ENCODE assay signal across 17 cellular contexts in the genomic region with DNA sequence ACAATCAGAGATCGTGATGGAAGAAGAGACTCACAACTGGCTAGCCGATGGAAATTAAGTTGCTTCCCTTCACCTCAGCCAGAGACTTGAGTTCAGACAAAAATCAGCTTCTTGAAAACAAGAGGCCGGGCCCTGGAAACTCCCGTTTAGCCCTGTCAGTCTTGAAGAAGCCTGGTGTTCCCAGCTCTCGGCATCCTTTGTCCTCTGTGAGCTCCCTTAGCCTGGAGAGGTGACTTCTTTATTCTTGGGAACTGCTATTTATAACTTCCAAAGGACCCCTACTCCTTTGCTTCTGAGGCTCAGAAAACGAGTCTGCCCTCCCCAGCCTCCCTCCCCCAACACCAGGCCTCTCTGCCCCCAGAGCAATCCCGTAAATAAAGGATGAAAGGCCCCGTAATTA.
DNase-seq lines count a peak whose midpoint lies in the region; ATAC-seq and TF ChIP-seq lines count a peak whose summit lies in the region.
"Had no signal": no experiment of that assay in that cellular context is flagged by ENCODE, and none has a peak within 500 bp of the region (broad histone marks: within the 10 kb centered on the region; RNA-seq: fewer than 3 reads in every experiment).

No MANE protein-coding gene starts in this region.

- no peak for DNase-seq in GM23338 (ENCODE audit: low spot score)
- no peak for DNase-seq in cerebellar nuclear complex (lab: John Stamatoyannopoulos, UW)
- no peak for DNase-seq in globus pallidus (ENCODE audit: low spot score)
- no peak for DNase-seq in WTC11 (ENCODE audit: low spot score)
- DNase-seq: CD8-positive, alpha-beta T cell; GOT3; KG1; MV-4-11; NCI-H526 treated with DMSO at 0.1 percent for 48 hours; NK-92 treated with Interleukin-12 subunit alpha and Interleukin-12 subunit beta, amount 100 ng/mL, for 24 hours; Peyer's patch had no signal

- H3K27me3 ChIP-seq in GM23338 (ENCODE audit: insufficient read depth) (no peaks in the 10 kb centered on the region), neuron (ENCODE audit: insufficient read depth, low read length) (no peaks in the 10 kb centered on the region)
- H3K27me3 ChIP-seq: BLaER1 treated with 17β-estradiol and CSF1 and Interleukin-3, amounts not matched to agents 10 nM and 100 nM; Peyer's patch had no signal

- H3K4me3 Mint-ChIP-seq in GM23338: no peak overlapping the region
- H3K4me3 Mint-ChIP-seq in brain: peak overlapping the region in 3 of 5 experiments; percentile 7 to 52 (median 24)
- no peak overlapping the region for H3K4me3 Mint-ChIP-seq in WTC11
- H3K4me3 Mint-ChIP-seq: CD8-positive, alpha-beta T cell had no signal

- no peaks in the 10 kb centered on the region for H4K20me1 ChIP-seq in GM23338 (replicated peaks; ENCODE audit: insufficient read depth)
- H4K20me1 ChIP-seq: BLaER1 treated with 17β-estradiol and CSF1 and Interleukin-3, amounts not matched to agents 10 nM and 100 nM had no signal

- H3K9me3 ChIP-seq in mesodermal cell (ENCODE audit: control insufficient read depth, low read length) (no peaks in the 10 kb centered on the region), neuron (ENCODE audit: low read length) (no peaks in the 10 kb centered on the region)
- H3K9me3 ChIP-seq: A549; BLaER1 treated with 17β-estradiol and CSF1 and Interleukin-3, amounts not matched to agents 10 nM and 100 nM; Peyer's patch had no signal

- no peaks in the 10 kb centered on the region for H3K79me2 ChIP-seq in GM23338 (replicated peaks; ENCODE audit: insufficient read depth)

- no peak overlapping the region for H3K27ac Mint-ChIP-seq in GM23338
- H3K27ac Mint-ChIP-seq in brain: peak overlapping the region; percentile 69 to 95 (median 83)
- H3K27ac Mint-ChIP-seq in WTC11: no peak overlapping the region
- H3K27ac Mint-ChIP-seq: CD8-positive, alpha-beta T cell had no signal

- H3K4me1 Mint-ChIP-seq in GM23338 (peaks cover 35% of the 10 kb centered on the region), brain (peaks cover 56% of the 10 kb centered on the region), WTC11 (peaks cover 44% of the 10 kb centered on the region)

- H3K27me3 Mint-ChIP-seq in GM23338 (ENCODE audit: insufficient read depth, low read depth, poor library complexity) (peaks cover 14% of the 10 kb centered on the region), brain (peaks cover 3% of the 10 kb centered on the region), WTC11 (ENCODE audit: low read depth) (no peaks in the 10 kb centered on the region; the same call in 1 of the 2 replicates)

- POLR2A ChIA-PET in WTC11 (lab: Charles Lee): no interaction called here

- H3K27ac ChIP-seq in GM23338 (ENCODE audit: low read depth) (no peak overlapping the region), mesodermal cell (ENCODE audit: low read depth, low read length, severe bottlenecking) (peak overlapping the region; percentile 12)
- H3K27ac ChIP-seq: A549; BLaER1 treated with 17β-estradiol and CSF1 and Interleukin-3, amounts not matched to agents 10 nM and 100 nM; Peyer's patch had no signal

- H3K4me3 ChIP-seq in GM23338 (no peak overlapping the region), mesodermal cell (ENCODE audit: extremely low read depth, insufficient read depth, low read length, poor library complexity, severe bottlenecking) (no peak overlapping the region), neuron (ENCODE audit: low read length) (peak overlapping the region; percentile 5)
- H3K4me3 ChIP-seq: A549; BLaER1 treated with 17β-estradiol and CSF1 and Interleukin-3, amounts not matched to agents 10 nM and 100 nM; Peyer's patch had no signal

- H3K9me2 ChIP-seq in GM23338 (ENCODE audit: insufficient read depth): peaks cover 12% of the 10 kb centered on the region

- H3K9me3 Mint-ChIP-seq in GM23338 (no peaks in the 10 kb centered on the region), brain (peaks cover 0 to 12% (median 6%) of the 10 kb centered on the region in 5 experiments), WTC11 (peaks cover 12% of the 10 kb centered on the region)
- H3K9me3 Mint-ChIP-seq: CD8-positive, alpha-beta T cell had no signal

- H2AFZ ChIP-seq in GM23338 (peak overlapping the region; percentile 76), neuron (ENCODE audit: low read depth, low read length) (no peak overlapping the region)

- peaks cover 15% of the 10 kb centered on the region for H3K4me1 ChIP-seq in GM23338 (ENCODE audit: insufficient read depth)
- H3K4me1 ChIP-seq in mesodermal cell (ENCODE audit: control insufficient read depth, insufficient read depth, low read length, poor library complexity, severe bottlenecking): no peaks in the 10 kb centered on the region
- H3K4me1 ChIP-seq in neuron (ENCODE audit: insufficient read depth, low read length): peaks cover 32% of the 10 kb centered on the region
- H3K4me1 ChIP-seq: A549; BLaER1 treated with 17β-estradiol and CSF1 and Interleukin-3, amounts not matched to agents 10 nM and 100 nM; Peyer's patch had no signal

- ATAC-seq in GM23338 (no peak; the same call in 2 of the 3 replicates), WTC11 (no peak)
- ATAC-seq: CD8-positive, alpha-beta T cell; Right ventricle myocardium inferior had no signal

- 58 to 68% methylated on average over 5 to 6 of the region's 8 CpGs for WGBS in mesodermal cell (ENCODE audit: insufficient coverage in 2 of 2), 2 experiments

- H3F3A ChIP-seq in GM23338 (replicated peaks; ENCODE audit: low read depth): no peaks in the 10 kb centered on the region

- H3K36me3 ChIP-seq in GM23338 (ENCODE audit: insufficient read depth): no peaks in the 10 kb centered on the region
- no peaks in the 10 kb centered on the region for H3K36me3 ChIP-seq in mesodermal cell (ENCODE audit: control insufficient read depth, insufficient read depth, low read length)
- no peaks in the 10 kb centered on the region for H3K36me3 ChIP-seq in neuron (ENCODE audit: insufficient read depth, low read length)
- H3K36me3 ChIP-seq: BLaER1 treated with 17β-estradiol and CSF1 and Interleukin-3, amounts not matched to agents 10 nM and 100 nM; Peyer's patch had no signal

- CTCF ChIA-PET in WTC11 (lab: Charles Lee): interaction anchor here (0.9 to 1.1 kb wide), 4 partner anchors 59 to 284 kb away, joined by 3 to 4 read pairs (median 4); no protein-coding TSS in a partner anchor

- H3K36me3 Mint-ChIP-seq in GM23338 (ENCODE audit: low read depth) (no peaks in the 10 kb centered on the region), brain (no peaks in the 10 kb centered on the region), WTC11 (no peaks in the 10 kb centered on the region)
- H3K36me3 Mint-ChIP-seq: CD8-positive, alpha-beta T cell had no signal

- H3K4me2 ChIP-seq in GM23338: no peak overlapping the region
- H3K4me2 ChIP-seq: A549; BLaER1 treated with 17β-estradiol and CSF1 and Interleukin-3, amounts not matched to agents 10 nM and 100 nM had no signal

- TF ChIP-seq CTCF in GM23338 (conservative IDR thresholded peaks at IDR 0.05; ENCODE audit: low read depth in 2 of 2) (no peak), brain (conservative IDR thresholded peaks at IDR 0.05) (no peak), WTC11 (IDR thresholded peaks at IDR 0.05) (no peak)

TF ChIP-seq in GM23338, 12 proteins besides CTCF, POLR2A, EP300 and RAD21 (continues in another document):
- TF ChIP-seq CREB1 (CRISPR knock-in tag; IDR thresholded peaks at IDR 0.05; ENCODE audit: low read depth) (no peak), NANOG (IDR thresholded peaks at IDR 0.05; ENCODE audit: borderline replicate concordance) (no peak), EZH2 (IDR thresholded peaks at IDR 0.05; ENCODE audit: low read depth, unreplicated experiment) (no peak), JUNB (IDR thresholded peaks at IDR 0.05; ENCODE audit: unreplicated experiment) (no peak), EZH2phosphoT487 (IDR thresholded peaks at IDR 0.05; ENCODE audit: unreplicated experiment) (no peak), ZNF331 (CRISPR knock-in tag; IDR thresholded peaks at IDR 0.05; ENCODE audit: low read depth) (no peak), POLR2AphosphoS5 (IDR thresholded peaks at IDR 0.05; ENCODE audit: low read depth) (no peak), ZNF114 (CRISPR knock-in tag; IDR thresholded peaks at IDR 0.05) (no peak), STAT1 (IDR thresholded peaks at IDR 0.05; ENCODE audit: unreplicated experiment) (no peak)
- TF ChIP-seq, protein P1, sequence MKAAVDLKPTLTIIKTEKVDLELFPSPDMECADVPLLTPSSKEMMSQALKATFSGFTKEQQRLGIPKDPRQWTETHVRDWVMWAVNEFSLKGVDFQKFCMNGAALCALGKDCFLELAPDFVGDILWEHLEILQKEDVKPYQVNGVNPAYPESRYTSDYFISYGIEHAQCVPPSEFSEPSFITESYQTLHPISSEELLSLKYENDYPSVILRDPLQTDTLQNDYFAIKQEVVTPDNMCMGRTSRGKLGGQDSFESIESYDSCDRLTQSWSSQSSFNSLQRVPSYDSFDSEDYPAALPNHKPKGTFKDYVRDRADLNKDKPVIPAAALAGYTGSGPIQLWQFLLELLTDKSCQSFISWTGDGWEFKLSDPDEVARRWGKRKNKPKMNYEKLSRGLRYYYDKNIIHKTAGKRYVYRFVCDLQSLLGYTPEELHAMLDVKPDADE (IDR thresholded peaks at IDR 0.05): no peak

TF ChIP-seq in WTC11, 78 proteins besides CTCF, POLR2A, EP300 and RAD21 (continues in another document):
- TF ChIP-seq ZNF232 (CRISPR knock-in tag; IDR thresholded peaks at IDR 0.05): no peak
- no peak for TF ChIP-seq STAT6 (CRISPR knock-in tag; conservative IDR thresholded peaks at IDR 0.05; ENCODE audit: low read depth)

Comparison
In these comparisons a context has a peak if more than half of its experiments do, and no peak if none do; other contexts are left out.
1. H3K27ac Mint-ChIP-seq: peak in brain (5 of 5); none in GM23338 (single experiment) and WTC11 (single experiment).
2. H3K4me3 Mint-ChIP-seq: peak in brain (3 of 5); none in GM23338 (single experiment) and WTC11 (single experiment).